Comparison of ENCODE assay signal across 8 cellular contexts in the genomic region with DNA sequence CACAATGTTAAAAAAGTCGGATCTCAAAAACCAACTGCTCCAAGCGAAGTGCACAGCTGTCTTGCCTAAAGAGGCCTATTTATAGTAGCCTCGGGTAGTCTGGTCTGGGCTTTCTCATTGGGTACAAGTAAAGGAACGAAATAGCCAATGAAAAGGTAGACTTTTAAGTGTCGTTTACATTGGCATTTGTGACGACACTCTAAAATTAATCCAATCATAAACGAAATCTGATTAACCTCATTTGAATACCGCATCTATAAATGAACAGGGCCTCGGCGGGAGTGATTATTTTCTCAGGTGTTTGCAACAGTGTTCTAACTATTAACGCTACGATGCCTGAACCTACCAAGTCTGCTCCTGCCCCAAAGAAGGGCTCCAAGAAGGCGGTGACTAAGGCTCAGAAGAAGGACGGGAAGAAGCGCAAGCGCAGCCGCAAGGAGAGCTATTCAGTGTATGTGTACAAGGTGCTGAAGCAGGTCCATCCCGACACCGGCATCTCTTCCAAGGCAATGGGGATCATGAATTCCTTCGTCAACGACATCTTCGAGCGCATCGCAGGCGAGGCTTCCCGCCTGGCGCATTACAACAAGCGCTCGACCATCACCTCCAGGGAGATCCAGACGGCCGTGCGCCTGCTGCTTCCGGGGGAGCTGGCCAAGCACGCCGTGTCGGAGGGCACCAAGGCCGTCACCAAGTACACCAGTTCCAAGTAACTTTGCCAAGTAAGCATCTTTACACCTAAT.
A peak's percentile ranks its signal among the peaks of the same experiment; 100 is the strongest.
DNase-seq lines count a peak whose midpoint lies in the region; ATAC-seq and TF ChIP-seq lines count a peak whose summit lies in the region.

No MANE protein-coding gene starts in this region.

- DNase-seq in CD14-positive monocyte (ENCODE audit: low spot score): peak; percentile 78
- DNase-seq in NCI-H82 (lab: John Stamatoyannopoulos, UW): peak; percentile 100
- peak; percentile 92 for DNase-seq in activated CD4-positive, alpha-beta memory T cell treated with anti-CD3 and anti-CD28 coated beads for 36 hours
- peak; percentile 86 for DNase-seq in ecto neural progenitor cell (ENCODE audit: low spot score)
- DNase-seq in lower leg skin (ENCODE audit: low spot score in 2 of 2): peak; percentile 92 to 96
- DNase-seq in stimulated activated CD4-positive, alpha-beta T cell treated with anti-CD3 and anti-CD28 coated beads, Interleukin-4, amount 100 ng/mL, for 4 hours: peak; percentile 52 to 84

- peaks cover 36% of the 10 kb centered on the region for H3K4me1 Mint-ChIP-seq in CD14-positive monocyte
- H3K4me1 Mint-ChIP-seq in activated CD4-positive, alpha-beta memory T cell treated with anti-CD3 and anti-CD28 coated beads for 36 hours (ENCODE audit: low read depth): peaks cover 48% of the 10 kb centered on the region

- intact Hi-C loops in CD14-positive monocyte (cut with micrococcal nuclease): loop anchor here (2.0 to 10.0 kb wide), 4 partner anchors 13 to 53 kb away; a partner anchor contains a TSS
- intact Hi-C loops in activated CD4-positive, alpha-beta memory T cell treated with anti-CD3 and anti-CD28 coated beads for 36 hours (cut with micrococcal nuclease): loop anchor here (1.0 to 10.0 kb wide), 14 partner anchors 30 to 1714 kb away; a partner anchor contains a TSS
- intact Hi-C loops in lower leg skin (cut with DNase I; ENCODE audit: low total_unique reads): loop anchor here (2.0 kb wide), 1 partner anchor 33 kb away; a partner anchor contains a TSS

- peak in 1 of 2 donors; percentile 84 for TF ChIP-seq POLR2A in lower leg skin (IDR thresholded peaks at IDR 0.05)

- H3K36me3 Mint-ChIP-seq in CD14-positive monocyte: peaks cover 0 to 3% of the 10 kb centered on the region in 2 donors
- peaks cover 31% of the 10 kb centered on the region for H3K36me3 Mint-ChIP-seq in activated CD4-positive, alpha-beta memory T cell treated with anti-CD3 and anti-CD28 coated beads for 36 hours

- CTCF ChIA-PET in activated CD4-positive, alpha-beta memory T cell treated with anti-CD3 and anti-CD28 coated beads for 36 hours (lab: Charles Lee): interaction anchor here (1.1 to 2.6 kb wide), 8 partner anchors 10 to 115 kb away, joined by 3 to 8 read pairs (median 4); a partner anchor contains a TSS

- WGBS in lower leg skin, 2 donors: 0% methylated on average over 37 of the region's 37 CpGs

- peak; percentile 58 for ATAC-seq in GM19397 (IDR thresholded peaks at IDR 0.05; ENCODE audit: unreplicated experiment)
- peak; percentile 60 for ATAC-seq in HG03565 (IDR thresholded peaks at IDR 0.05; ENCODE audit: unreplicated experiment)

- peaks cover 0 to 6% (median 0%) of the 10 kb centered on the region in 7 donors for H3K9me3 Mint-ChIP-seq in CD14-positive monocyte
- peaks cover 4% of the 10 kb centered on the region for H3K9me3 Mint-ChIP-seq in activated CD4-positive, alpha-beta memory T cell treated with anti-CD3 and anti-CD28 coated beads for 36 hours

- peak overlapping the region; percentile 63 for H3K4me3 ChIP-seq in lower leg skin (ENCODE audit: low read depth, poor library complexity, severe bottlenecking)

- no peaks in the 10 kb centered on the region for H3K27me3 Mint-ChIP-seq in CD14-positive monocyte (ENCODE audit: low read depth in 3 of 3)
- peaks cover 24% of the 10 kb centered on the region for H3K27me3 Mint-ChIP-seq in activated CD4-positive, alpha-beta memory T cell treated with anti-CD3 and anti-CD28 coated beads for 36 hours

- TF ChIP-seq CTCF in CD14-positive monocyte (IDR thresholded peaks at IDR 0.05) (no peak), lower leg skin (IDR thresholded peaks at IDR 0.05) (no peak)

- peak overlapping the region; percentile 92 to 93 for H3K4me3 Mint-ChIP-seq in CD14-positive monocyte
- H3K4me3 Mint-ChIP-seq in activated CD4-positive, alpha-beta memory T cell treated with anti-CD3 and anti-CD28 coated beads for 36 hours: peak overlapping the region; percentile 81

- H3K27ac Mint-ChIP-seq in CD14-positive monocyte: peak overlapping the region; percentile 92 to 100 (median 98)
- H3K27ac Mint-ChIP-seq in activated CD4-positive, alpha-beta memory T cell treated with anti-CD3 and anti-CD28 coated beads for 36 hours: peak overlapping the region; percentile 93

- POLR2A ChIA-PET in activated CD4-positive, alpha-beta memory T cell treated with anti-CD3 and anti-CD28 coated beads for 36 hours (lab: Charles Lee): interaction anchor here (0.7 to 7.9 kb wide), 29 partner anchors 13 to 1735 kb away, joined by 3 to 863 read pairs (median 34); a partner anchor contains a TSS

Comparison
In these comparisons a context has a peak if more than half of its experiments do, and no peak if none do; other contexts are left out.
1. Peak in every context shown above with its lines: DNase-seq, ATAC-seq and H3K4me3 ChIP-seq.